8 cellular contexts compared by ENCODE assay signal in the genomic region with DNA sequence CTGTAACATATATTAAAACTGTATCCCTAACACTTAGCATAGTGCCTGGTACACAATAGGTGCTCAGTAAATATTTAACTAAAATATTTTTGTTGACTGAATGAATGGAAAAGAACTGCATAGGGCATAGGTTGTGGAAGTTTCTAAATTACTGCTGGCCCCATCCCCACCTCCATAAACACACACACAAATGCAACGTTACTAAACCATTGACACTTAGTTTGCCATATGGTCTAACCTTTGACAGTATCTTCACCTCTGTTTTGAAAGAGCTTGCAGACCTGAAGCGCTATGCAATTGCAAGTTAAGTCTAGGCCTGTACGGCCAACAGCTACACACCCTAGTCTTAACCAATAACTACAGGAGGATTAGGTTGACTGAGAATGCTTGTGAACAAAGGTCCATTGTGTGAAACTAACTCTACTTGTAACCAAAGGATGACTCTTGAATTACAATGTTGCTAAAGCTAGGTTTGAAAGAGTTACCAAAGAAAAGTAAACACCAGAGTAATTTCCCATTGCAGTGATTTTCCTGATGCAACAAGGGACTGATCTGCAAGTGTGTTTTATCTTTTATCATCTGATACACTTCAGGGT. TPM values are rescaled to one million over a fixed set of nuclear protein-coding genes. Genes with fewer than 3 reads are reported as not detected.
A peak's percentile ranks its signal among the peaks of the same experiment; 100 is the strongest.
DNase-seq lines count a peak whose midpoint lies in the region; ATAC-seq, FAIRE-seq and TF ChIP-seq lines count a peak whose summit lies in the region.

No MANE protein-coding gene starts in this region.

- H3K4me3 Mint-ChIP-seq in GM23338 = peak overlapping the region; percentile 76

- peaks cover 12% of the 10 kb centered on the region; the same call in 2 of the 3 replicates for H3K36me3 Mint-ChIP-seq in GM23338 (ENCODE audit: low read depth)

- H3K4me2 ChIP-seq in GM23338 (peak overlapping the region; percentile 79), PC-9 (peak overlapping the region; percentile 85)

- H3K27ac ChIP-seq in GM23338 (ENCODE audit: low read depth) (no peak overlapping the region), PC-9 (peak overlapping the region; percentile 92), epithelial cell of prostate (peak overlapping the region; percentile 94), prostate gland (peak overlapping the region; percentile 79)

- 44% methylated on average over 3 of the region's 3 CpGs for WGBS in prostate gland

- no peak for DNase-seq in GM23338 (ENCODE audit: low spot score)
- peak in 1 of 2 experiments; percentile 94 for DNase-seq in PC-9
- DNase-seq in epithelial cell of prostate (ENCODE audit: low read depth, low spot score) = peak; percentile 93
- no peak for DNase-seq in prostate gland (ENCODE audit: low spot score)
- no peak for DNase-seq in NCI-H2107 (lab: John Stamatoyannopoulos, UW)
- DNase-seq in HTR-8/SVneo (ENCODE audit: insufficient read length, low spot score) = no peak

- FAIRE-seq in HTR-8/SVneo (lab: Jason Lieb, UNC) = no peak

- H4K20me1 ChIP-seq in GM23338 (replicated peaks; ENCODE audit: insufficient read depth) = no peaks in the 10 kb centered on the region
- H4K20me1 ChIP-seq in PC-9 (ENCODE audit: insufficient read depth) = no peaks in the 10 kb centered on the region

- H3K79me2 ChIP-seq in GM23338 (replicated peaks; ENCODE audit: insufficient read depth) (no peaks in the 10 kb centered on the region), PC-9 (ENCODE audit: low read depth) (peaks cover 19% of the 10 kb centered on the region)

- POLR2A ChIA-PET in PC-9 (lab: Charles Lee; ENCODE audit: unreplicated experiment) = no interaction called here

- no peak overlapping the region for H3K27ac Mint-ChIP-seq in GM23338

- intact Hi-C loops in PC-9 (cut with micrococcal nuclease; ENCODE audit: unreplicated experiment) (no loop called here), prostate gland (cut with DNase I) (no loop called here)

- TF ChIP-seq CTCF in GM23338 (conservative IDR thresholded peaks at IDR 0.05; ENCODE audit: low read depth in 2 of 2) (no peak), PC-9 (conservative IDR thresholded peaks at IDR 0.05) (no peak), prostate gland (IDR thresholded peaks at IDR 0.05) (no peak)

- CTCF ChIA-PET in PC-9 (lab: Charles Lee) = interaction anchor here (0.6 to 1.2 kb wide), 3 partner anchors 12 to 28 kb away, joined by 4 to 6 read pairs (median 4); no protein-coding TSS in a partner anchor

- peaks cover 2% of the 10 kb centered on the region for H3K27me3 Mint-ChIP-seq in GM23338 (ENCODE audit: insufficient read depth, low read depth, poor library complexity)

- peaks cover 19% of the 10 kb centered on the region for H3K4me1 Mint-ChIP-seq in GM23338

- H3K4me1 ChIP-seq in GM23338 (ENCODE audit: insufficient read depth) = peaks cover 6% of the 10 kb centered on the region
- peaks cover 37% of the 10 kb centered on the region for H3K4me1 ChIP-seq in PC-9 (replicated peaks; ENCODE audit: insufficient read depth)
- H3K4me1 ChIP-seq in prostate gland (replicated peaks) = no peaks in the 10 kb centered on the region

- ATAC-seq in GM23338 (no peak), HG03520 (IDR thresholded peaks at IDR 0.05; ENCODE audit: unreplicated experiment) (no peak), HG02970 (IDR thresholded peaks at IDR 0.05; ENCODE audit: low FRiP score, unreplicated experiment) (no peak)

- no peak for TF ChIP-seq POLR2A in prostate gland (IDR thresholded peaks at IDR 0.05)

- H3F3A ChIP-seq in GM23338 (replicated peaks; ENCODE audit: low read depth) (peaks cover 4% of the 10 kb centered on the region; the same call in 1 of the 2 replicates), PC-9 (ENCODE audit: insufficient read depth, low read depth) (peaks cover 25% of the 10 kb centered on the region)

- H3K9me2 ChIP-seq in GM23338 (ENCODE audit: insufficient read depth) (no peaks in the 10 kb centered on the region), PC-9 (ENCODE audit: insufficient read depth) (no peaks in the 10 kb centered on the region)

- peak overlapping the region; percentile 57; the same call in 1 of the 2 replicates for H3K4me3 ChIP-seq in GM23338
- peak overlapping the region; percentile 85; the same call in 1 of the 2 replicates for H3K4me3 ChIP-seq in PC-9
- no peak overlapping the region for H3K4me3 ChIP-seq in prostate gland

- H3K36me3 ChIP-seq in GM23338 (ENCODE audit: insufficient read depth) (no peaks in the 10 kb centered on the region), PC-9 (ENCODE audit: low read depth) (no peaks in the 10 kb centered on the region), prostate gland (no peaks in the 10 kb centered on the region)

- H3K27me3 ChIP-seq in GM23338 (ENCODE audit: insufficient read depth) (peaks cover 18% of the 10 kb centered on the region; the same call in 1 of the 2 replicates), PC-9 (ENCODE audit: insufficient read depth, low read depth) (no peaks in the 10 kb centered on the region), prostate gland (replicated peaks; ENCODE audit: insufficient read depth) (no peaks in the 10 kb centered on the region)

- H3K9me3 ChIP-seq in PC-9 (ENCODE audit: insufficient read depth, low read depth) = no peaks in the 10 kb centered on the region
- H3K9me3 ChIP-seq in prostate gland = no peaks in the 10 kb centered on the region

- BruUV-seq in PC-9 (replicated peaks; lab: Mats Ljungman, UMichigan) = no TSS peak

- H3K9me3 Mint-ChIP-seq in GM23338 = peaks cover 13% of the 10 kb centered on the region; the same call in 2 of the 3 replicates

- no peak overlapping the region for H2AFZ ChIP-seq in GM23338
- H2AFZ ChIP-seq in PC-9 = peak overlapping the region; percentile 96

TF ChIP-seq in GM23338, 12 proteins besides CTCF, POLR2A, EP300 and RAD21 (continues in another document):
- TF ChIP-seq, protein P1, sequence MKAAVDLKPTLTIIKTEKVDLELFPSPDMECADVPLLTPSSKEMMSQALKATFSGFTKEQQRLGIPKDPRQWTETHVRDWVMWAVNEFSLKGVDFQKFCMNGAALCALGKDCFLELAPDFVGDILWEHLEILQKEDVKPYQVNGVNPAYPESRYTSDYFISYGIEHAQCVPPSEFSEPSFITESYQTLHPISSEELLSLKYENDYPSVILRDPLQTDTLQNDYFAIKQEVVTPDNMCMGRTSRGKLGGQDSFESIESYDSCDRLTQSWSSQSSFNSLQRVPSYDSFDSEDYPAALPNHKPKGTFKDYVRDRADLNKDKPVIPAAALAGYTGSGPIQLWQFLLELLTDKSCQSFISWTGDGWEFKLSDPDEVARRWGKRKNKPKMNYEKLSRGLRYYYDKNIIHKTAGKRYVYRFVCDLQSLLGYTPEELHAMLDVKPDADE (IDR thresholded peaks at IDR 0.05) = no peak
- TF ChIP-seq STAT1 (IDR thresholded peaks at IDR 0.05; ENCODE audit: unreplicated experiment) (no peak), ZNF331 (CRISPR knock-in tag; IDR thresholded peaks at IDR 0.05; ENCODE audit: low read depth) (no peak), EZH2 (IDR thresholded peaks at IDR 0.05; ENCODE audit: low read depth, unreplicated experiment) (no peak)

RNA-seq across cellular contexts. Expression of gene MANSC1, which starts 0.9 kb away (rescaled TPM):
- 4.0 and 5.1 TPM in 2 replicates for total RNA-seq in GM23338 (2014; rRNA removed; shearing (Covaris generic))
- polyA plus RNA-seq in GM23338 (2016; fragmentation: Nextera tagmentation; extraction: Ambion mirVana) = 4.4 and 5.8 TPM in 2 replicates
- total RNA-seq in PC-9 (2021) = 25.5 and 32.0 TPM in 2 replicates
- 10 to 100 TPM; 28.9 to 33.2 TPM for total RNA-seq in prostate gland

RNA-seq across cellular contexts. Expression of gene BORCS5, which starts 5.9 kb away (rescaled TPM):
- 12.6 and 13.7 TPM in 2 replicates for total RNA-seq in GM23338 (2014; rRNA removed; shearing (Covaris generic))
- 11.3 and 14.5 TPM in 2 replicates for polyA plus RNA-seq in GM23338 (2016; fragmentation: Nextera tagmentation; extraction: Ambion mirVana)
- total RNA-seq in PC-9 (2021) (18.2 and 19.7 TPM in 2 replicates), prostate gland (10 to 100 TPM in 1 of 2 donors, 1 to 10 TPM in 1; 9.7 to 26.8 TPM)

Comparison
In these comparisons a context has a peak if more than half of its experiments do, and no peak if none do; other contexts are left out.
1. H3K4me3 ChIP-seq: peak in GM23338 (single experiment) and PC-9 (single experiment); none in prostate gland (0 of 2).